Comparison of ENCODE assay signal across 19 cellular contexts in the genomic region with DNA sequence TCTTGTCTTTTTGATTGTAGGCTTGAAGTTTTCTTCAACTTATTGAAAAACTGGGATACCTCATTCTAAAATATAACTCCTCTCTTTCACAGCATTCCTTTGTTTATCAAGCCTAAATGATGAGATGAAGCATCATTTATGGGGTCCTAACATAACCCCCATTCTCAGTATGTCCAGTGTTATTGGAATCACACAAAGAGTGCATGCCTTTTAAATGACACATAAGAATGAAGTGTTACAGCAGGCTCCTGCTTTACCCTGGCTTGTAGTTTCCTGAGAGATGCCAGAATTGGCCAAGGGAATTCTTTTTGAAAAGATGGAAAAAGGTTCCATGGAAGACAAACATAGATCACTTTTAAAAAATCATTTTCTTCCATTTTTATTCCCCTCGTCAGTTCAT.
DNase-seq lines count a peak whose midpoint lies in the region; ATAC-seq lines count a peak whose summit lies in the region.
"Had no signal": no experiment of that assay in that cellular context is flagged by ENCODE, and none has a peak within 500 bp of the region (broad histone marks: within the 10 kb centered on the region; RNA-seq: fewer than 3 reads in every experiment).

No MANE protein-coding gene starts in this region.

- no peak overlapping the region for H3K14ac ChIP-seq in neuronal stem cell (ENCODE audit: low read length)

- no peak overlapping the region for H2BK12ac ChIP-seq in neuronal stem cell (ENCODE audit: low read length)

- no peak overlapping the region for H4K8ac ChIP-seq in neuronal stem cell (ENCODE audit: low read depth, low read length)

- H3K27ac ChIP-seq in subcutaneous abdominal adipose tissue (ENCODE audit: low read depth, low read length) (peak overlapping the region; percentile 84), neuronal stem cell (replicated peaks; ENCODE audit: low read length) (no peak overlapping the region)
- H3K27ac ChIP-seq: HL-60 had no signal

- H4K91ac ChIP-seq in neuronal stem cell (ENCODE audit: low read depth, low read length, poor library complexity) = no peak overlapping the region

- no peak overlapping the region for H2BK120ac ChIP-seq in neuronal stem cell (ENCODE audit: low read depth, low read length)

- H2AFZ ChIP-seq in neuronal stem cell (ENCODE audit: low read length) = no peak overlapping the region

- H3K4ac ChIP-seq in neuronal stem cell (ENCODE audit: low read length) = no peak overlapping the region

- H3K9me3 ChIP-seq in subcutaneous abdominal adipose tissue (ENCODE audit: control insufficient read depth in 5 of 5, low read length in 5 of 5) (peaks cover 0 to 6% (median 0%) of the 10 kb centered on the region in 5 donors), neuronal stem cell (replicated peaks in 1 of 2; ENCODE audit: control insufficient read depth in 2 of 2, insufficient read depth in 1 of 2, low read depth in 1 of 2, low read length in 2 of 2) (no peaks in the 10 kb centered on the region)
- H3K9me3 ChIP-seq: gastrocnemius medialis, thyroid gland had no signal

- no peak for ATAC-seq in GM19395 (IDR thresholded peaks at IDR 0.05; ENCODE audit: unreplicated experiment)
- ATAC-seq: stimulated activated memory B cell treated with anti-CD40 and anti-IgM and Interleukin-4, amounts not matched to agents 10 μg/mL and 1 μg/mL and 100 μg/mL, for 72 hours had no signal

- no peak overlapping the region for H2AK5ac ChIP-seq in neuronal stem cell (ENCODE audit: low read depth, low read length)

- H3K27me3 ChIP-seq in subcutaneous abdominal adipose tissue (ENCODE audit: control insufficient read depth in 5 of 5, insufficient read depth in 4 of 5, low read length in 5 of 5) (no peaks in the 10 kb centered on the region), neuronal stem cell (ENCODE audit: control insufficient read depth in 3 of 3, insufficient read depth in 3 of 3, low read depth in 1 of 3, low read length in 3 of 3) (no peaks in the 10 kb centered on the region)
- H3K27me3 ChIP-seq: gastrocnemius medialis, thyroid gland had no signal

- H3K9ac ChIP-seq in subcutaneous abdominal adipose tissue (ENCODE audit: low read length in 5 of 5) (no peak overlapping the region), neuronal stem cell (ENCODE audit: low read depth, low read length, poor library complexity) (no peak overlapping the region)

- no peaks in the 10 kb centered on the region for H3K79me1 ChIP-seq in neuronal stem cell (ENCODE audit: low read depth, low read length)

- H3K36me3 ChIP-seq in subcutaneous abdominal adipose tissue (ENCODE audit: control insufficient read depth in 5 of 5, insufficient read depth in 5 of 5, low read length in 5 of 5) (no peaks in the 10 kb centered on the region), neuronal stem cell (replicated peaks in 1 of 2; ENCODE audit: control insufficient read depth in 2 of 2, insufficient read depth in 2 of 2, low read length in 2 of 2) (no peaks in the 10 kb centered on the region)
- H3K36me3 ChIP-seq: gastrocnemius medialis, left ventricle myocardium inferior, spleen, thyroid gland had no signal

- WGBS in neuronal stem cell (ENCODE audit: extremely low coverage in 2 of 2, insufficient read length in 2 of 2, insufficient replicate concordance in 1 of 2), 2 donors = no CpG with 5 or more reads among the region's 1 CpG

- no peak overlapping the region for H2BK5ac ChIP-seq in neuronal stem cell (ENCODE audit: low read length)

- no peak overlapping the region for H3K18ac ChIP-seq in neuronal stem cell (ENCODE audit: low read length)

- DNase-seq in HCEC 1CT (peak; percentile 46), astrocyte of the hippocampus (ENCODE audit: low read depth, low spot score) (peak; percentile 55), glomerular visceral epithelial cell (ENCODE audit: extremely low spot score) (peak; percentile 8), neuronal stem cell (ENCODE audit: low spot score) (no peak), DMS53 treated with DMSO at 0.1 percent for 48 hours (lab: John Stamatoyannopoulos, UW; ENCODE audit: unreplicated experiment) (no peak)
- DNase-seq: activated naive CD8-positive, alpha-beta T cell treated with anti-CD3 and anti-CD28 coated beads, Interleukin-2, amount 10 ng/mL, durations not matched to agents 7 days and 5 days; DMS153; gastrocnemius medialis; H9; KBM-7; left ventricle myocardium inferior; NCI-H1105; NCI-H774; spleen; thyroid gland had no signal

- no peak overlapping the region for H3K4me2 ChIP-seq in neuronal stem cell (ENCODE audit: insufficient read depth, low read length, poor library complexity, severe bottlenecking)

- H2BK15ac ChIP-seq in neuronal stem cell (ENCODE audit: low read length) = no peak overlapping the region

- H3K4me3 ChIP-seq in subcutaneous abdominal adipose tissue (ENCODE audit: low read depth in 1 of 5, low read length in 5 of 5) (no peak overlapping the region), neuronal stem cell (ENCODE audit: low read length in 2 of 2) (no peak overlapping the region)
- H3K4me3 ChIP-seq: gastrocnemius medialis, left ventricle myocardium inferior, spleen, thyroid gland had no signal

- H3K4me1 ChIP-seq in subcutaneous abdominal adipose tissue (ENCODE audit: control insufficient read depth in 5 of 5, insufficient read depth in 5 of 5, low read length in 5 of 5) (peaks cover 2 to 27% (median 12%) of the 10 kb centered on the region in 5 donors), neuronal stem cell (ENCODE audit: control insufficient read depth in 2 of 2, insufficient read depth in 1 of 2, low read depth in 1 of 2, low read length in 2 of 2) (peaks cover 0 to 2% of the 10 kb centered on the region in 2 donors)

- H3K23ac ChIP-seq in neuronal stem cell (ENCODE audit: low read depth, low read length, poor library complexity) = no peak overlapping the region

Comparison
In these comparisons a context has a peak if more than half of its experiments do, and no peak if none do; other contexts are left out.
1. DNase-seq: peak in HCEC 1CT (single experiment), astrocyte of the hippocampus (single experiment) and glomerular visceral epithelial cell (single experiment); none in neuronal stem cell (single experiment) and DMS53 treated with DMSO at 0.1 percent for 48 hours (single experiment).